Comparison of ENCODE assay signal across 6 cellular contexts in the genomic region with DNA sequence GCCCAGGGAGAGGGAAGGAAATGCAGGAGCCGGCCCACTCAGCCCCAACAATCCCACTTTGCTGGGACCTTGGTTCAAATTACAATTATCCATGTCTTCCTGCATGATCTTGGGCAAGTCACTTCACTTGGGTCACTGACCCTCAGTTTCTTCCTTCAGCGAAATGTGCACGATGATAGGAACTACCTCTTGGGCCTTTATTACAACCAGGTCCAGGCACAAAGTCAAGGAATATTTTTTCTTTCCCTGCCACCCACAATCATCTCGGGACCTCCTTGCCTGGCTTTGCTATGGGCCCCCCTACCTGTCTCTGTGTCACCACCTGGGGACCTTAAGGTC. TPM values are rescaled to one million over a fixed set of nuclear protein-coding genes. Genes with fewer than 3 reads are reported as not detected.
DNase-seq lines count a peak whose midpoint lies in the region; ATAC-seq and TF ChIP-seq lines count a peak whose summit lies in the region.

No MANE protein-coding gene starts in this region.

- ATAC-seq in WTC11 = no peak
- no peak for ATAC-seq in lower lobe of right lung
- no peak for ATAC-seq in activated CD8-positive, alpha-beta memory T cell treated with anti-CD3 and anti-CD28 coated beads, Interleukin-2, amount 10 ng/mL, durations not matched to agents 7 days and 5 days
- no peak for ATAC-seq in HG02610 (IDR thresholded peaks at IDR 0.05; ENCODE audit: unreplicated experiment)

- peak overlapping the region; percentile 79 for H3K27ac ChIP-seq in lower lobe of right lung

- intact Hi-C loops in lower lobe of right lung (cut with DNase I) = no loop called here

- peaks cover 36% of the 10 kb centered on the region for H3K4me1 ChIP-seq in lower lobe of right lung

- H3K9me3 Mint-ChIP-seq in WTC11 = no peaks in the 10 kb centered on the region
- no peaks in the 10 kb centered on the region for H3K9me3 Mint-ChIP-seq in activated CD8-positive, alpha-beta memory T cell treated with anti-CD3 and anti-CD28 coated beads, Interleukin-2, amount 10 ng/mL, durations not matched to agents 7 days and 5 days (ENCODE audit: low read depth)

- H3K4me3 ChIP-seq in AG10803 (ENCODE audit: low read length) (peak overlapping the region; percentile 56), lower lobe of right lung (peak overlapping the region; percentile 59)

- CTCF ChIA-PET in WTC11 (lab: Charles Lee) = interaction anchor here (1.1 to 2.7 kb wide), 4 partner anchors 21 to 57 kb away, joined by 4 to 13 read pairs (median 8); a partner anchor contains a TSS
- CTCF ChIA-PET in activated CD8-positive, alpha-beta memory T cell treated with anti-CD3 and anti-CD28 coated beads, Interleukin-2, amount 10 ng/mL, durations not matched to agents 7 days and 5 days (lab: Charles Lee) = interaction anchor here (0.9 kb wide), 1 partner anchor 57 kb away, joined by 3 read pairs; no protein-coding TSS in a partner anchor

- TF ChIP-seq CTCF in AG10803 (conservative IDR thresholded peaks at IDR 0.05; ENCODE audit: low read length) (no peak), WTC11 (IDR thresholded peaks at IDR 0.05) (no peak), lower lobe of right lung (IDR thresholded peaks at IDR 0.05) (no peak)

- no peaks in the 10 kb centered on the region for H3K9me3 ChIP-seq in lower lobe of right lung

- DNase-seq in AG10803 (ENCODE audit: low read depth) = no peak
- no peak for DNase-seq in WTC11 (ENCODE audit: low spot score)
- no peak for DNase-seq in lower lobe of right lung
- DNase-seq in activated CD8-positive, alpha-beta memory T cell treated with anti-CD3 and anti-CD28 coated beads, Interleukin-2, amount 10 ng/mL, durations not matched to agents 7 days and 5 days = no peak
- DNase-seq in activated effector memory CD4-positive, alpha-beta T cell treated with anti-CD3 and anti-CD28 coated beads, Interleukin-2, amount 50 U/mL, for 16 hours = no peak

- peak overlapping the region; percentile 85 for H3K4me3 Mint-ChIP-seq in WTC11
- H3K4me3 Mint-ChIP-seq in activated CD8-positive, alpha-beta memory T cell treated with anti-CD3 and anti-CD28 coated beads, Interleukin-2, amount 10 ng/mL, durations not matched to agents 7 days and 5 days = no peak overlapping the region

- 0 out of 2 replicates have a peak, but pooled peaks cover 3% of the 10 kb centered on the region for H3K27me3 Mint-ChIP-seq in WTC11 (ENCODE audit: low read depth)
- peaks cover 20% of the 10 kb centered on the region for H3K27me3 Mint-ChIP-seq in activated CD8-positive, alpha-beta memory T cell treated with anti-CD3 and anti-CD28 coated beads, Interleukin-2, amount 10 ng/mL, durations not matched to agents 7 days and 5 days

- H3K27ac Mint-ChIP-seq in WTC11 = no peak overlapping the region
- H3K27ac Mint-ChIP-seq in activated CD8-positive, alpha-beta memory T cell treated with anti-CD3 and anti-CD28 coated beads, Interleukin-2, amount 10 ng/mL, durations not matched to agents 7 days and 5 days = no peak overlapping the region

- no peaks in the 10 kb centered on the region for H3K36me3 ChIP-seq in lower lobe of right lung

- H3K36me3 Mint-ChIP-seq in WTC11 = peaks cover 22% of the 10 kb centered on the region
- no peaks in the 10 kb centered on the region for H3K36me3 Mint-ChIP-seq in activated CD8-positive, alpha-beta memory T cell treated with anti-CD3 and anti-CD28 coated beads, Interleukin-2, amount 10 ng/mL, durations not matched to agents 7 days and 5 days

- H3K4me1 Mint-ChIP-seq in WTC11 = peaks cover 14% of the 10 kb centered on the region
- H3K4me1 Mint-ChIP-seq in activated CD8-positive, alpha-beta memory T cell treated with anti-CD3 and anti-CD28 coated beads, Interleukin-2, amount 10 ng/mL, durations not matched to agents 7 days and 5 days = peaks cover 22% of the 10 kb centered on the region

- POLR2A ChIA-PET in WTC11 (lab: Charles Lee) = interaction anchor here (0.6 to 3.1 kb wide), 5 partner anchors 22 to 1275 kb away, joined by 3 to 43 read pairs (median 4); a partner anchor contains a TSS

- H3K27me3 ChIP-seq in lower lobe of right lung (ENCODE audit: low read depth) = peaks cover 4% of the 10 kb centered on the region

TF ChIP-seq in WTC11, 78 proteins besides CTCF, POLR2A, EP300 and RAD21 (continues in another document):
- TF ChIP-seq, protein P1, sequence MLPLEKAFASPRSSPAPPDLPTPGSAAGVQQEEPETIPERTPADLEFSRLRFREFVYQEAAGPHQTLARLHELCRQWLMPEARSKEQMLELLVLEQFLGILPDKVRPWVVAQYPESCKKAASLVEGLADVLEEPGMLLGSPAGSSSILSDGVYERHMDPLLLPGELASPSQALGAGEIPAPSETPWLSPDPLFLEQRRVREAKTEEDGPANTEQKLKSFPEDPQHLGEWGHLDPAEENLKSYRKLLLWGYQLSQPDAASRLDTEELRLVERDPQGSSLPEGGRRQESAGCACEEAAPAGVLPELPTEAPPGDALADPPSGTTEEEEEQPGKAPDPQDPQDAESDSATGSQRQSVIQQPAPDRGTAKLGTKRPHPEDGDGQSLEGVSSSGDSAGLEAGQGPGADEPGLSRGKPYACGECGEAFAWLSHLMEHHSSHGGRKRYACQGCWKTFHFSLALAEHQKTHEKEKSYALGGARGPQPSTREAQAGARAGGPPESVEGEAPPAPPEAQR (CRISPR knock-in tag; IDR thresholded peaks at IDR 0.05) = no peak
- TF ChIP-seq, protein P2, sequence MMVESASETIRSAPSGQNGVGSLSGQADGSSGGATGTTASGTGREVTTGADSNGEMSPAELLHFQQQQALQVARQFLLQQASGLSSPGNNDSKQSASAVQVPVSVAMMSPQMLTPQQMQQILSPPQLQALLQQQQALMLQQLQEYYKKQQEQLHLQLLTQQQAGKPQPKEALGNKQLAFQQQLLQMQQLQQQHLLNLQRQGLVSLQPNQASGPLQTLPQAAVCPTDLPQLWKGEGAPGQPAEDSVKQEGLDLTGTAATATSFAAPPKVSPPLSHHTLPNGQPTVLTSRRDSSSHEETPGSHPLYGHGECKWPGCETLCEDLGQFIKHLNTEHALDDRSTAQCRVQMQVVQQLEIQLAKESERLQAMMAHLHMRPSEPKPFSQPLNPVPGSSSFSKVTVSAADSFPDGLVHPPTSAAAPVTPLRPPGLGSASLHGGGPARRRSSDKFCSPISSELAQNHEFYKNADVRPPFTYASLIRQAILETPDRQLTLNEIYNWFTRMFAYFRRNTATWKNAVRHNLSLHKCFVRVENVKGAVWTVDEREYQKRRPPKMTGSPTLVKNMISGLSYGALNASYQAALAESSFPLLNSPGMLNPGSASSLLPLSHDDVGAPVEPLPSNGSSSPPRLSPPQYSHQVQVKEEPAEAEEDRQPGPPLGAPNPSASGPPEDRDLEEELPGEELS (CRISPR knock-in tag; IDR thresholded peaks at IDR 0.05) = no peak
- TF ChIP-seq, protein P3, sequence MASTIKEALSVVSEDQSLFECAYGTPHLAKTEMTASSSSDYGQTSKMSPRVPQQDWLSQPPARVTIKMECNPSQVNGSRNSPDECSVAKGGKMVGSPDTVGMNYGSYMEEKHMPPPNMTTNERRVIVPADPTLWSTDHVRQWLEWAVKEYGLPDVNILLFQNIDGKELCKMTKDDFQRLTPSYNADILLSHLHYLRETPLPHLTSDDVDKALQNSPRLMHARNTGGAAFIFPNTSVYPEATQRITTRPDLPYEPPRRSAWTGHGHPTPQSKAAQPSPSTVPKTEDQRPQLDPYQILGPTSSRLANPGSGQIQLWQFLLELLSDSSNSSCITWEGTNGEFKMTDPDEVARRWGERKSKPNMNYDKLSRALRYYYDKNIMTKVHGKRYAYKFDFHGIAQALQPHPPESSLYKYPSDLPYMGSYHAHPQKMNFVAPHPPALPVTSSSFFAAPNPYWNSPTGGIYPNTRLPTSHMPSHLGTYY (CRISPR knock-in tag; IDR thresholded peaks at IDR 0.05) = no peak
- TF ChIP-seq, protein P4, sequence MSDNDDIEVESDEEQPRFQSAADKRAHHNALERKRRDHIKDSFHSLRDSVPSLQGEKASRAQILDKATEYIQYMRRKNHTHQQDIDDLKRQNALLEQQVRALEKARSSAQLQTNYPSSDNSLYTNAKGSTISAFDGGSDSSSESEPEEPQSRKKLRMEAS (CRISPR knock-in tag; IDR thresholded peaks at IDR 0.05) = no peak
- TF ChIP-seq GABPB1 (CRISPR knock-in tag; IDR thresholded peaks at IDR 0.05) = no peak
- TF ChIP-seq, protein P5, sequence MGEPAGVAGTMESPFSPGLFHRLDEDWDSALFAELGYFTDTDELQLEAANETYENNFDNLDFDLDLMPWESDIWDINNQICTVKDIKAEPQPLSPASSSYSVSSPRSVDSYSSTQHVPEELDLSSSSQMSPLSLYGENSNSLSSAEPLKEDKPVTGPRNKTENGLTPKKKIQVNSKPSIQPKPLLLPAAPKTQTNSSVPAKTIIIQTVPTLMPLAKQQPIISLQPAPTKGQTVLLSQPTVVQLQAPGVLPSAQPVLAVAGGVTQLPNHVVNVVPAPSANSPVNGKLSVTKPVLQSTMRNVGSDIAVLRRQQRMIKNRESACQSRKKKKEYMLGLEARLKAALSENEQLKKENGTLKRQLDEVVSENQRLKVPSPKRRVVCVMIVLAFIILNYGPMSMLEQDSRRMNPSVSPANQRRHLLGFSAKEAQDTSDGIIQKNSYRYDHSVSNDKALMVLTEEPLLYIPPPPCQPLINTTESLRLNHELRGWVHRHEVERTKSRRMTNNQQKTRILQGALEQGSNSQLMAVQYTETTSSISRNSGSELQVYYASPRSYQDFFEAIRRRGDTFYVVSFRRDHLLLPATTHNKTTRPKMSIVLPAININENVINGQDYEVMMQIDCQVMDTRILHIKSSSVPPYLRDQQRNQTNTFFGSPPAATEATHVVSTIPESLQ (CRISPR knock-in tag; IDR thresholded peaks at IDR 0.05) = no peak

RNA-seq across cellular contexts. Expression of a gene that starts 0.4 kb away (rescaled TPM):
- total RNA-seq in WTC11 (2021) (109 to 135 TPM (median 133 TPM) in 3 replicates), lower lobe of right lung (145 TPM)
- 1 to 10 TPM; 3.2 to 3.3 TPM for total RNA-seq in activated CD8-positive, alpha-beta memory T cell treated with anti-CD3 and anti-CD28 coated beads, Interleukin-2, amount 10 ng/mL, durations not matched to agents 7 days and 5 days

RNA-seq across cellular contexts. Expression of a gene that starts 21.2 kb away (rescaled TPM):
- total RNA-seq in WTC11 (2021) (44.2 to 48.3 TPM (median 47.2 TPM) in 3 replicates), lower lobe of right lung (185 TPM)
- total RNA-seq in activated CD8-positive, alpha-beta memory T cell treated with anti-CD3 and anti-CD28 coated beads, Interleukin-2, amount 10 ng/mL, durations not matched to agents 7 days and 5 days = 10 to 100 TPM; 55.5 to 69.6 TPM

RNA-seq across cellular contexts. Expression of a gene that starts 21.3 kb away (rescaled TPM):
- total RNA-seq in WTC11 (2021) = 6.1 to 8.3 TPM (median 6.6 TPM) in 3 replicates
- 2.4 TPM for total RNA-seq in lower lobe of right lung
- total RNA-seq in activated CD8-positive, alpha-beta memory T cell treated with anti-CD3 and anti-CD28 coated beads, Interleukin-2, amount 10 ng/mL, durations not matched to agents 7 days and 5 days = 1 to 10 TPM in 1 of 2 experiments, under 1 TPM in 1; 0.91 to 1.9 TPM

RNA-seq across cellular contexts. Expression of a gene that starts 22.2 kb away (rescaled TPM):
- total RNA-seq in WTC11 (2021) (37.7 to 42.2 TPM (median 39.4 TPM) in 3 replicates), lower lobe of right lung (34.7 TPM)
- total RNA-seq in activated CD8-positive, alpha-beta memory T cell treated with anti-CD3 and anti-CD28 coated beads, Interleukin-2, amount 10 ng/mL, durations not matched to agents 7 days and 5 days = 10 to 100 TPM; 41.6 to 52.3 TPM

RNA-seq across cellular contexts. Expression of a gene that starts 24.9 kb away (rescaled TPM):
- total RNA-seq in WTC11 (2021) (3.3 to 4.5 TPM (median 3.7 TPM) in 3 replicates), lower lobe of right lung (1.1 TPM)
- 1 to 10 TPM in 1 of 2 experiments, under 1 TPM in 1; 0.55 to 1.2 TPM for total RNA-seq in activated CD8-positive, alpha-beta memory T cell treated with anti-CD3 and anti-CD28 coated beads, Interleukin-2, amount 10 ng/mL, durations not matched to agents 7 days and 5 days

Comparison
In these comparisons a context has a peak if more than half of its experiments do, and no peak if none do; other contexts are left out.
1. RNA of a gene that starts 0.4 kb away (total RNA-seq): 145 TPM in lower lobe of right lung (single experiment) and 109 to 135 TPM in WTC11; 3.2 to 3.3 TPM in activated CD8-positive, alpha-beta memory T cell treated with anti-CD3 and anti-CD28 coated beads, Interleukin-2, amount 10 ng/mL, durations not matched to agents 7 days and 5 days; every median in the first group is over 10 times any median in the second.